8 cellular contexts compared by ENCODE assay signal in the genomic region with DNA sequence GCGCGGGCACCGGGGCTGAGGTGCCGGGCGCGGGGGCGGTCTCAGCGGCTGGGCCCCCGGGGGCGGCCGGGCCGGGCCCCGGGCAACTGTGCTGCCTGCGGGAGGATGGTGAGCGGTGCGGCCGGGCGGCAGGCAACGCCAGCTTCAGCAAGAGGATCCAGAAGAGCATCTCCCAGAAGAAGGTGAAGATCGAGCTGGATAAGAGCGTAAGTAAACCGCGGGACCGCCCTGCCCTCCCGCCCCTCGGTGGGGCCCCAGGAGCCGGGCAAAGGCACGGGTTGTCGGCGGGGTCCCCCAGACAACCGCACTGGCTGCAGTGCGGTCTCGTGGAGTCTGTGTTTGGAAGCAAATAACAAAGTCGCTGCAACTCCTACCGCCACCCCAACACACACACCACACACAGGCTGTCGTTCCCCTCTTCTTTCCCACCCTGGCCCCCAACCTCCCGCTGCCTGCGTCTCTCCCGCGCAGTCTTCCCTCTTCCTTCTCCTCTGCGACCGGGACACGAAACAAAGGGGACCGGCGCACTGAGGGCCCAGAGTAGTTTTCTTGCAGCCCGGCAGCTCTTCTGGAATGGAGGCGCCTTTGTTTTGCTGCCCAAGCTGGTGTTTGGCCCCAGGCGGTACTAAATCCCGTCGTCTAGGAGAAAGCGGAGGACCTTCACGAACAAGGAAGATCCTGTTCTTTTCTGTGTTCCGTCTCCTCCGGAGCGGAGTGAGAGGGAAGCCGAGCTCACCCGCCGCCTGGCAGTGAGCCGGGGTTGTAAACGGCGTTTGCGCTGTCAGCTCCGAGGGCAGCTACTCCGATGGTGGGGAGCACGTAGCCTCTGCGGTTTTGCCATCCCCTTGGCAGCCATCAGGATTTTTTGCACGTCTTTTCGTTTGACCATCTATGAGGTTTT. TPM values are rescaled to one million over a fixed set of nuclear protein-coding genes. Genes with fewer than 3 reads are reported as not detected.
DNase-seq lines count a peak whose midpoint lies in the region; ATAC-seq and TF ChIP-seq lines count a peak whose summit lies in the region.

No MANE protein-coding gene starts in this region.

- under 1% methylated on average over 68 of the region's 68 CpGs for WGBS in thymus

- DNase-seq in DMS114 treated with DMSO at 0.1 percent for 48 hours (lab: John Stamatoyannopoulos, UW; ENCODE audit: unreplicated experiment), result peak; percentile 18
- peak; percentile 38 for DNase-seq in HS-27A (ENCODE audit: low read depth)
- peak; percentile 75 for DNase-seq in RPMI8226
- peak; percentile 6 for DNase-seq in activated gamma-delta T cell treated with anti-CD3 and anti-CD28 coated beads, Interleukin-2, amount 50 U/mL, for 16 hours (ENCODE audit: low read depth)
- DNase-seq in foreskin keratinocyte, result peak; percentile 54 to 76
- DNase-seq in neural crest cell (ENCODE audit: low read depth, low spot score), result peak; percentile 61

- TF ChIP-seq CTCF in foreskin keratinocyte (conservative IDR thresholded peaks at IDR 0.05) (no peak), neural crest cell (conservative IDR thresholded peaks at IDR 0.05) (no peak)

- peak overlapping the region; percentile 90 for H3K4me3 ChIP-seq in thymus (ENCODE audit: low read length)

- H3K27me3 ChIP-seq in foreskin keratinocyte, result no peaks in the 10 kb centered on the region
- H3K27me3 ChIP-seq in thymus (ENCODE audit: control insufficient read depth, insufficient read depth), result no peaks in the 10 kb centered on the region

- H3K9me3 Mint-ChIP-seq in neural crest cell, result no peaks in the 10 kb centered on the region

- H3K36me3 ChIP-seq in thymus (ENCODE audit: control insufficient read depth, insufficient read depth), result no peaks in the 10 kb centered on the region

- H3K4me1 ChIP-seq in foreskin keratinocyte (peaks cover 14% of the 10 kb centered on the region), thymus (ENCODE audit: control insufficient read depth, insufficient read depth, low read length) (no peaks in the 10 kb centered on the region)

- H3K27ac Mint-ChIP-seq in neural crest cell (ENCODE audit: unreplicated experiment), result peak overlapping the region; percentile 100

- H3K27ac ChIP-seq in foreskin keratinocyte, result peak overlapping the region; percentile 52
- H3K27ac ChIP-seq in thymus (ENCODE audit: low read depth), result peak overlapping the region; percentile 90

- peaks cover 38% of the 10 kb centered on the region for H3K4me1 Mint-ChIP-seq in neural crest cell

- H3K9me3 ChIP-seq in thymus (ENCODE audit: control insufficient read depth), result no peaks in the 10 kb centered on the region

- peaks cover 4% of the 10 kb centered on the region for H3K36me3 Mint-ChIP-seq in neural crest cell (ENCODE audit: low read depth)

- no peaks in the 10 kb centered on the region for H3K27me3 Mint-ChIP-seq in neural crest cell (ENCODE audit: low read depth)

- H3K4me3 Mint-ChIP-seq in neural crest cell, result peak overlapping the region; percentile 100

- ATAC-seq in GM21367 (IDR thresholded peaks at IDR 0.05; ENCODE audit: unreplicated experiment) (peak; percentile 12), foreskin keratinocyte (peak; percentile 36)

RNA-seq across cellular contexts. Expression of gene SAP30, which starts 0.8 kb away (rescaled TPM):
- total RNA-seq in foreskin keratinocyte (13.9 and 18.6 TPM in 2 replicates), neural crest cell (44.3 and 47.1 TPM in 2 replicates)
- polyA plus RNA-seq in foreskin keratinocyte (15.7 and 20.3 TPM in 2 replicates), thymus (15.5 TPM)

RNA-seq across cellular contexts. Expression of gene SCRG1, which starts 27.4 kb away (rescaled TPM):
- total RNA-seq in foreskin keratinocyte (not detected in 2 replicates), neural crest cell (4.8 and 5.1 TPM in 2 replicates)
- polyA plus RNA-seq in foreskin keratinocyte (not detected in 2 replicates), thymus (0.39 TPM)

RNA-seq across cellular contexts. Expression of gene HMGB2, which starts 37.4 kb away (rescaled TPM):
- total RNA-seq in foreskin keratinocyte (112 and 151 TPM in 2 replicates), neural crest cell (274 and 281 TPM in 2 replicates)
- polyA plus RNA-seq in foreskin keratinocyte (109 and 158 TPM in 2 replicates), thymus (475 TPM)

Comparison
In these comparisons a context has a peak if more than half of its experiments do, and no peak if none do; other contexts are left out.
1. Peak in every context shown above with its lines: DNase-seq, ATAC-seq, H3K4me3 ChIP-seq and H3K27ac ChIP-seq.
2. DNase-seq: peak in every context shown above with its lines; median percentile 75 in RPMI8226; 65 in foreskin keratinocyte; 61 in neural crest cell; 38 in HS-27A; 18 in DMS114 treated with DMSO at 0.1 percent for 48 hours; 6 in activated gamma-delta T cell treated with anti-CD3 and anti-CD28 coated beads, Interleukin-2, amount 50 U/mL, for 16 hours.